25 cellular contexts compared by ENCODE assay signal in genomic region chr7:47389171-47389922, GRCh38.
DNase-seq lines count a peak whose midpoint lies in the region; ATAC-seq and TF ChIP-seq lines count a peak whose summit lies in the region.
"Had no signal": no experiment of that assay in that cellular context is flagged by ENCODE, and none has a peak within 500 bp of the region (broad histone marks: within the 10 kb centered on the region; RNA-seq: fewer than 3 reads in every experiment).

No MANE protein-coding gene starts in this region.

- no peaks in the 10 kb centered on the region for H3K79me2 ChIP-seq in SU-DHL-6 (ENCODE audit: insufficient read depth, low read length)

- no peaks in the 10 kb centered on the region for H4K20me1 ChIP-seq in SU-DHL-6 (ENCODE audit: low read depth, low read length)

- H3K36me3 ChIP-seq in SU-DHL-6 (ENCODE audit: low read length) (peaks cover 6% of the 10 kb centered on the region; the same call in 1 of the 2 replicates), upper lobe of right lung (peaks cover 37% of the 10 kb centered on the region)
- H3K36me3 ChIP-seq in CD4-positive, alpha-beta memory T cell (ENCODE audit: insufficient read depth, low read length) = no peaks in the 10 kb centered on the region

- H3K4me2 ChIP-seq in SU-DHL-6 (ENCODE audit: low read depth, low read length, poor library complexity, severe bottlenecking) = peak overlapping the region; percentile 42

- ATAC-seq in upper lobe of right lung (no peak), WTC11 (no peak)

- H3K4me3 Mint-ChIP-seq in CD4-positive, alpha-beta memory T cell = no peak overlapping the region
- H3K4me3 Mint-ChIP-seq in WTC11 = no peak overlapping the region
- H3K4me3 Mint-ChIP-seq: CD4-positive, CD25-positive, alpha-beta regulatory T cell; HFFc6 had no signal

- no peak overlapping the region for H2AFZ ChIP-seq in SU-DHL-6 (ENCODE audit: low read depth, low read length, severe bottlenecking)

- no peaks in the 10 kb centered on the region for H3K9me2 ChIP-seq in SU-DHL-6 (replicated peaks; ENCODE audit: insufficient read depth, low read length)

- no peaks in the 10 kb centered on the region for H3K4me1 Mint-ChIP-seq in CD4-positive, alpha-beta memory T cell
- no peaks in the 10 kb centered on the region for H3K4me1 Mint-ChIP-seq in WTC11
- H3K4me1 Mint-ChIP-seq: CD4-positive, CD25-positive, alpha-beta regulatory T cell had no signal

- CTCF ChIA-PET in CD4-positive, alpha-beta memory T cell (lab: Charles Lee; ENCODE audit: partially characterized antibody) = no interaction called here
- CTCF ChIA-PET in WTC11 (lab: Charles Lee) = no interaction called here

- peaks cover 6% of the 10 kb centered on the region for H3K4me1 ChIP-seq in upper lobe of right lung
- no peaks in the 10 kb centered on the region for H3K4me1 ChIP-seq in CD4-positive, alpha-beta memory T cell (ENCODE audit: insufficient read depth, low read length)
- H3K4me1 ChIP-seq: HAP-1 had no signal

- H3K27me3 Mint-ChIP-seq in CD4-positive, alpha-beta memory T cell = peaks cover 0 to 2% of the 10 kb centered on the region in 2 donors
- H3K27me3 Mint-ChIP-seq in WTC11 (ENCODE audit: low read depth) = no peaks in the 10 kb centered on the region
- H3K27me3 Mint-ChIP-seq: CD4-positive, CD25-positive, alpha-beta regulatory T cell had no signal

- no peaks in the 10 kb centered on the region for H3K27me3 ChIP-seq in SU-DHL-6 (ENCODE audit: low read length)
- no peaks in the 10 kb centered on the region for H3K27me3 ChIP-seq in upper lobe of right lung
- H3K27me3 ChIP-seq in CD4-positive, alpha-beta memory T cell (ENCODE audit: insufficient read depth, low read length) = no peaks in the 10 kb centered on the region
- H3K27me3 ChIP-seq: MG63 had no signal

- peak overlapping the region in 1 of 7 donors; percentile 55 for H3K27ac Mint-ChIP-seq in CD4-positive, alpha-beta memory T cell
- H3K27ac Mint-ChIP-seq in WTC11 = no peak overlapping the region
- H3K27ac Mint-ChIP-seq: CD4-positive, CD25-positive, alpha-beta regulatory T cell; HFFc6 had no signal

- H3F3A ChIP-seq in SU-DHL-6 (ENCODE audit: insufficient read depth) = no peaks in the 10 kb centered on the region

- H3K9me3 ChIP-seq in SU-DHL-6 (ENCODE audit: insufficient read depth, low read length) (no peaks in the 10 kb centered on the region), upper lobe of right lung (no peaks in the 10 kb centered on the region)
- no peaks in the 10 kb centered on the region for H3K9me3 ChIP-seq in CD4-positive, alpha-beta memory T cell (ENCODE audit: control insufficient read depth in 1 of 2, low read length in 2 of 2)
- H3K9me3 ChIP-seq: HAP-1, MG63 had no signal

- TF ChIP-seq CTCF in SU-DHL-6 (IDR thresholded peaks at IDR 0.05; ENCODE audit: insufficient read depth, low read length, poor library complexity, severe bottlenecking) (no peak), upper lobe of right lung (IDR thresholded peaks at IDR 0.05) (no peak), WTC11 (IDR thresholded peaks at IDR 0.05) (no peak)

- no peaks in the 10 kb centered on the region for H3K9me3 Mint-ChIP-seq in CD4-positive, alpha-beta memory T cell
- H3K9me3 Mint-ChIP-seq in WTC11 = no peaks in the 10 kb centered on the region
- H3K9me3 Mint-ChIP-seq: HFFc6 had no signal

- H3K27ac ChIP-seq in SU-DHL-6 (ENCODE audit: low read depth, low read length) = peak overlapping the region; percentile 67
- H3K27ac ChIP-seq in upper lobe of right lung = no peak overlapping the region
- H3K27ac ChIP-seq in CD4-positive, alpha-beta memory T cell (ENCODE audit: low read depth, low read length) = no peak overlapping the region
- H3K27ac ChIP-seq: 22Rv1 had no signal

- intact Hi-C loops in upper lobe of right lung (cut with DNase I) = no loop called here
- intact Hi-C loops in CD4-positive, alpha-beta memory T cell (cut with micrococcal nuclease) = no loop called here

- DNase-seq in DMS 273 (lab: John Stamatoyannopoulos, UW; ENCODE audit: unreplicated experiment) (peak; percentile 16), DMS 273 treated with DMSO at 0.1 percent for 48 hours (lab: John Stamatoyannopoulos, UW) (no peak), mesenteric fat pad (ENCODE audit: low spot score) (peak; percentile 71), upper lobe of right lung (peak; percentile 33), Ammon's horn (ENCODE audit: low spot score) (no peak), WTC11 (ENCODE audit: low spot score) (no peak)
- DNase-seq in CD4-positive, alpha-beta memory T cell = no peak
- DNase-seq: CD4-positive, CD25-positive, alpha-beta regulatory T cell; DMS79 treated with DMSO at 0.1 percent for 48 hours; GF-D8; GOT3; HFFc6; KG1; MG63; NCI-H1105 treated with DMSO at 0.1 percent for 48 hours; NCI-H146; NCI-H2029 treated with DMSO at 0.1 percent for 48 hours; NCI-H2227 treated with DMSO at 0.1 percent for 48 hours; NCI-H510A; NCI-H69; RPMI8226; SHP77 had no signal

- H3K4me3 ChIP-seq in SU-DHL-6 (ENCODE audit: insufficient read depth, low read length, poor library complexity, severe bottlenecking) = peak overlapping the region; percentile 26
- H3K4me3 ChIP-seq in upper lobe of right lung = no peak overlapping the region
- H3K4me3 ChIP-seq in CD4-positive, alpha-beta memory T cell (ENCODE audit: low read length in 2 of 2) = no peak overlapping the region
- H3K4me3 ChIP-seq: HAP-1, MG63 had no signal

- POLR2A ChIA-PET in CD4-positive, alpha-beta memory T cell (lab: Charles Lee; ENCODE audit: partially characterized antibody) = no interaction called here
- POLR2A ChIA-PET in WTC11 (lab: Charles Lee) = no interaction called here

- H3K36me3 Mint-ChIP-seq in CD4-positive, alpha-beta memory T cell = no peaks in the 10 kb centered on the region
- no peaks in the 10 kb centered on the region for H3K36me3 Mint-ChIP-seq in WTC11
- H3K36me3 Mint-ChIP-seq: CD4-positive, CD25-positive, alpha-beta regulatory T cell had no signal

- no peak overlapping the region for H3K9ac ChIP-seq in SU-DHL-6 (ENCODE audit: low read length)

TF ChIP-seq in WTC11, 78 proteins besides CTCF, POLR2A, EP300 and RAD21 (continues in another document):
- TF ChIP-seq ZNF263 (CRISPR knock-in tag; IDR thresholded peaks at IDR 0.05; ENCODE audit: low read depth) (no peak), ZNF281 (CRISPR knock-in tag; IDR thresholded peaks at IDR 0.05) (no peak), ZNF671 (CRISPR knock-in tag; IDR thresholded peaks at IDR 0.05) (no peak), TP53 (CRISPR knock-in tag; IDR thresholded peaks at IDR 0.05) (no peak), HMGA2 (CRISPR knock-in tag; IDR thresholded peaks at IDR 0.05) (no peak), SOX15 (CRISPR knock-in tag; IDR thresholded peaks at IDR 0.05) (no peak), ZNF416 (CRISPR knock-in tag; IDR thresholded peaks at IDR 0.05) (no peak)
- TF ChIP-seq, protein P1, sequence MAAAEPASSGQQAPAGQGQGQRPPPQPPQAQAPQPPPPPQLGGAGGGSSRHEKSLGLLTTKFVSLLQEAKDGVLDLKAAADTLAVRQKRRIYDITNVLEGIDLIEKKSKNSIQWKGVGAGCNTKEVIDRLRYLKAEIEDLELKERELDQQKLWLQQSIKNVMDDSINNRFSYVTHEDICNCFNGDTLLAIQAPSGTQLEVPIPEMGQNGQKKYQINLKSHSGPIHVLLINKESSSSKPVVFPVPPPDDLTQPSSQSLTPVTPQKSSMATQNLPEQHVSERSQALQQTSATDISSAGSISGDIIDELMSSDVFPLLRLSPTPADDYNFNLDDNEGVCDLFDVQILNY (CRISPR knock-in tag; IDR thresholded peaks at IDR 0.05) = no peak
- TF ChIP-seq, protein P2, sequence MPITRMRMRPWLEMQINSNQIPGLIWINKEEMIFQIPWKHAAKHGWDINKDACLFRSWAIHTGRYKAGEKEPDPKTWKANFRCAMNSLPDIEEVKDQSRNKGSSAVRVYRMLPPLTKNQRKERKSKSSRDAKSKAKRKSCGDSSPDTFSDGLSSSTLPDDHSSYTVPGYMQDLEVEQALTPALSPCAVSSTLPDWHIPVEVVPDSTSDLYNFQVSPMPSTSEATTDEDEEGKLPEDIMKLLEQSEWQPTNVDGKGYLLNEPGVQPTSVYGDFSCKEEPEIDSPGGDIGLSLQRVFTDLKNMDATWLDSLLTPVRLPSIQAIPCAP (CRISPR knock-in tag; IDR thresholded peaks at IDR 0.05) = no peak

Comparison
In these comparisons a context has a peak if more than half of its experiments do, and no peak if none do; other contexts are left out.
1. DNase-seq: peak in DMS 273 (single experiment), mesenteric fat pad (single experiment) and upper lobe of right lung (single experiment); none in DMS 273 treated with DMSO at 0.1 percent for 48 hours (single experiment), CD4-positive, alpha-beta memory T cell (0 of 5), Ammon's horn (single experiment) and WTC11 (single experiment).